Comparison of ENCODE assay signal across 39 cellular contexts in genomic region chr5:154529282-154529681, GRCh38. TPM values are rescaled to one million over a fixed set of nuclear protein-coding genes. Genes with fewer than 3 reads are reported as not detected.
"Had no signal": no experiment of that assay in that cellular context is flagged by ENCODE, and none has a peak within 500 bp of the region (broad histone marks: within the 10 kb centered on the region; RNA-seq: fewer than 3 reads in every experiment).

No MANE protein-coding gene starts in this region.

- H3K27me3 ChIP-seq: adrenal gland, ascending aorta, body of pancreas, brain microvascular endothelial cell, breast epithelium, cardiac muscle cell had no signal

- DNase-seq: activated effector memory CD4-positive, alpha-beta T cell treated with anti-CD3 and anti-CD28 coated beads, Interleukin-2, amount 50 U/mL, for 16 hours; activated effector memory CD4-positive, alpha-beta T cell treated with Interleukin-2 at 50 U/mL for 16 hours; activated gamma-delta T cell; activated gamma-delta T cell treated with Interleukin-2 at 50 U/mL for 16 hours; activated naive CD4-positive, alpha-beta T cell; activated naive CD4-positive, alpha-beta T cell treated with anti-CD3 and anti-CD28 coated beads for 36 hours; activated naive CD4-positive, alpha-beta T cell treated with anti-CD3 and anti-CD28 coated beads, Interleukin-2, amount 10 ng/mL, durations not matched to agents 7 days and 5 days; activated naive CD4-positive, alpha-beta T cell treated with anti-CD3 and anti-CD28 coated beads, Interleukin-2, amount 50 U/mL, for 16 hours; activated naive CD4-positive, alpha-beta T cell treated with Interleukin-2 at 50 U/mL for 16 hours; activated naive CD8-positive, alpha-beta T cell treated with anti-CD3 and anti-CD28 coated beads for 36 hours; activated naive CD8-positive, alpha-beta T cell treated with anti-CD3 and anti-CD28 coated beads, Interleukin-2, amount 10 ng/mL, durations not matched to agents 7 days and 5 days; activated naive CD8-positive, alpha-beta T cell treated with anti-CD3 and anti-CD28 coated beads, Interleukin-2, amount 50 U/mL, for 24 hours; activated T-cell treated with anti-CD3 and anti-CD28 coated beads, Interleukin-2, amount 50 U/mL, for 1 hour; activated T-cell treated with anti-CD3 and anti-CD28 coated beads, Interleukin-2, amount 50 U/mL, for 24 hours; activated T-cell treated with anti-CD3 and anti-CD28 coated beads, Interleukin-2, amount 50 U/mL, for 4 hours; activated T-cell treated with anti-CD3 and anti-CD28 coated beads, Interleukin-2, amount 50 U/mL, for 48 hours; activated T-cell treated with anti-CD3 and anti-CD28 coated beads, Interleukin-2, amount 50 U/mL, for 72 hours; adrenal gland; amniotic stem cell; amygdala; anterior cingulate cortex; aorta; body of pancreas; brain microvascular endothelial cell; caudate nucleus; central memory CD4-positive, alpha-beta T cell; cerebellar nuclear complex had no signal

- H3K36me3 ChIP-seq: adrenal gland, ascending aorta, brain microvascular endothelial cell, breast epithelium, cardiac muscle cell had no signal

- H3K27ac ChIP-seq: adrenal gland, ascending aorta, body of pancreas, brain microvascular endothelial cell, breast epithelium, cardiac muscle cell had no signal

- ATAC-seq: activated naive CD4-positive, alpha-beta T cell treated with anti-CD3 and anti-CD28 coated beads, Interleukin-2, amount 50 U/mL, for 72 hours; activated naive CD8-positive, alpha-beta T cell treated with anti-CD3 and anti-CD28 coated beads, Interleukin-2, amount 50 U/mL, for 24 hours; activated T-cell treated with anti-CD3 and anti-CD28 coated beads, Interleukin-2, amount 50 U/mL, for 4 hours; activated T-cell treated with anti-CD3 and anti-CD28 coated beads, Interleukin-2, amount 50 U/mL, for 72 hours; activated T-helper 17 cell treated with anti-CD3 and anti-CD28 coated beads, Interleukin-2, amount 50 U/mL, for 72 hours; body of pancreas had no signal

- FAIRE-seq: astrocyte, bronchial epithelial cell had no signal

- H3K4me1 ChIP-seq: adrenal gland, ascending aorta, body of pancreas, breast epithelium had no signal

- H3K4me3 ChIP-seq: adrenal gland, ascending aorta, body of pancreas, breast epithelium, cardiac muscle cell had no signal

- H3K9me3 ChIP-seq: adrenal gland, ascending aorta, body of pancreas, breast epithelium had no signal

RNA-seq across cellular contexts. Expression of gene HAND1, which starts 51.3 kb away (rescaled TPM):
- total RNA-seq: activated naive CD4-positive, alpha-beta T cell treated with anti-CD3 and anti-CD28 coated beads for 36 hours; activated naive CD4-positive, alpha-beta T cell treated with anti-CD3 and anti-CD28 coated beads, Interleukin-2, amount 50 U/mL, for 72 hours; activated naive CD8-positive, alpha-beta T cell treated with anti-CD3 and anti-CD28 coated beads for 36 hours; activated naive CD8-positive, alpha-beta T cell treated with anti-CD3 and anti-CD28 coated beads, Interleukin-2, amount 10 ng/mL, durations not matched to agents 7 days and 5 days; activated T-cell treated with anti-CD3 and anti-CD28 coated beads, Interleukin-2, amount 50 U/mL, for 4 hours; activated T-cell treated with anti-CD3 and anti-CD28 coated beads, Interleukin-2, amount 50 U/mL, for 72 hours; activated T-helper 1 cell treated with anti-CD3 and anti-CD28 coated beads, Interleukin-12 subunit alpha, Interleukin-12 subunit beta, Interleukin-2, Interleukin-4 antibody, amounts not matched to agents 30 ng/mL and 10 ng/mL and 1 ng/mL, durations not matched to agents 14 hours and 24 hours and 36 hours; activated T-helper 17 cell treated with anti-CD3 and anti-CD28 coated beads, Interleukin-2, amount 50 U/mL, for 72 hours; activated T-helper 2 cell treated with anti-CD3 and anti-CD28 coated beads, Interferon-gamma antibody, Interleukin-2, Interleukin-4, amounts not matched to agents 10 μg/mL and 5 μg/mL and 100 μg/mL, durations not matched to agents 14 hours and 24 hours and 36 hours; aorta; ascending aorta; astrocyte; body of pancreas; bronchial epithelial cell; cerebellum; chondrocyte had no signal
- polyA plus RNA-seq: adipose tissue, aorta had no signal
